3 cellular contexts compared by ENCODE assay signal in genomic region chr2:54853635-54854034, GRCh38.
"Had no signal": no experiment of that assay in that cellular context is flagged by ENCODE, and none has a peak within 500 bp of the region (broad histone marks: within the 10 kb centered on the region; RNA-seq: fewer than 3 reads in every experiment).

No MANE protein-coding gene starts in this region.

- H3K4me3 ChIP-seq: GM12878 had no signal

- DNase-seq: GDM1, GF-D8 had no signal

- ATAC-seq: GM12878 had no signal
